In the genomic region with DNA sequence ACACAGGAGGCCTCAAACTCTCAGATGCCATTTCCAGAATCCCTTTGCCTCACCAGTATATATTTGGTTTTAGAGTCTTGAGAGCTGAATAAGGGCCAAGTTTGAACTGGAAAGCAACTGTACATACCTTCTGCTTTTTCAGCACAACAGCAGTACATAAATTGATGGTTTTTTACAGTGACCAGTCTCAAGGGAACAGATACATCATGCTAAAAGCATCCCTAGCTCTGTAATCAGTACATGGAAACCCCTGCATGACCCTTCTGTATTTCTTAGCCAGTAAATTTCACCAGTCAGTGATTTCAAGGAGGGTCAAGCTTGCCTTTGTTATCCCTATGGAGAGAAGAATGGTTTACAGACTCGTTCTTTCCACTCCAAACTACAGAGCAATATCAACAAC, we compare ENCODE assay signal across 2 cellular contexts.
TF ChIP-seq lines count a peak whose summit lies in the region.

No MANE protein-coding gene starts in this region.

TF ChIP-seq in IMR-90, 13 proteins besides CTCF, POLR2A, EP300 and RAD21:
- TF ChIP-seq CEBPB (IDR thresholded peaks at IDR 0.05; ENCODE audit: low read depth, low read length) (no peak), FOS (IDR thresholded peaks at IDR 0.05; ENCODE audit: low read depth, low read length) (no peak), USF2 (IDR thresholded peaks at IDR 0.05; ENCODE audit: low read depth, low read length) (no peak), BHLHE40 (IDR thresholded peaks at IDR 0.05; ENCODE audit: low read depth, low read length) (no peak), ELK1 (IDR thresholded peaks at IDR 0.05; ENCODE audit: borderline replicate concordance, low read depth, low read length) (no peak), MXI1 (IDR thresholded peaks at IDR 0.05; ENCODE audit: borderline replicate concordance, low read depth, low read length) (no peak), CHD1 (IDR thresholded peaks at IDR 0.05; ENCODE audit: low read depth, low read length) (no peak), SMC3 (IDR thresholded peaks at IDR 0.05; ENCODE audit: low read depth, low read length) (no peak), RCOR1 (IDR thresholded peaks at IDR 0.05; ENCODE audit: insufficient replicate concordance, low read length) (no peak), MAFK (IDR thresholded peaks at IDR 0.05; ENCODE audit: low read depth, low read length) (no peak), MAZ (IDR thresholded peaks at IDR 0.05; ENCODE audit: borderline replicate concordance, low read depth, low read length) (no peak), NFE2L2 (IDR thresholded peaks at IDR 0.05; ENCODE audit: low read depth, low read length) (no peak), RFX5 (IDR thresholded peaks at IDR 0.05; ENCODE audit: low read depth, low read length) (no peak)

TF ChIP-seq in K562, 482 proteins besides CTCF, POLR2A, EP300 and RAD21:
- TF ChIP-seq ZBTB2 (IDR thresholded peaks at IDR 0.05) (no peak), LARP7 (IDR thresholded peaks at IDR 0.05) (no peak), NFRKB (IDR thresholded peaks at IDR 0.05; ENCODE audit: low read depth) (no peak), DNMT1 (IDR thresholded peaks at IDR 0.05) (no peak), ZFP36 (IDR thresholded peaks at IDR 0.05; ENCODE audit: low read depth, low read length, partially characterized antibody) (no peak), CXXC5 (CRISPR knock-in tag; IDR thresholded peaks at IDR 0.05) (no peak), BRF1 (IDR thresholded peaks at IDR 0.05; ENCODE audit: borderline replicate concordance, extremely low read depth, insufficient read length) (no peak), HOMEZ (CRISPR knock-in tag; IDR thresholded peaks at IDR 0.05) (no peak), ZNF592 (IDR thresholded peaks at IDR 0.05) (no peak), GTF2B (IDR thresholded peaks at IDR 0.05; ENCODE audit: extremely low read depth, insufficient read length) (no peak), GABPB2 (CRISPR knock-in tag; conservative IDR thresholded peaks at IDR 0.05) (no peak), MTA2 (IDR thresholded peaks at IDR 0.05; ENCODE audit: low read depth) (no peak), ADNP (tag; IDR thresholded peaks at IDR 0.05) (no peak)
- TF ChIP-seq, protein P1, sequence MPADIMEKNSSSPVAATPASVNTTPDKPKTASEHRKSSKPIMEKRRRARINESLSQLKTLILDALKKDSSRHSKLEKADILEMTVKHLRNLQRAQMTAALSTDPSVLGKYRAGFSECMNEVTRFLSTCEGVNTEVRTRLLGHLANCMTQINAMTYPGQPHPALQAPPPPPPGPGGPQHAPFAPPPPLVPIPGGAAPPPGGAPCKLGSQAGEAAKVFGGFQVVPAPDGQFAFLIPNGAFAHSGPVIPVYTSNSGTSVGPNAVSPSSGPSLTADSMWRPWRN (IDR thresholded peaks at IDR 0.05; ENCODE audit: low read depth): no peak
